1 cellular context compared by ENCODE assay signal in genomic region chr10:120514035-120514620, GRCh38.
TF ChIP-seq lines count a peak whose summit lies in the region.

No MANE protein-coding gene starts in this region.

TF ChIP-seq in K562, 482 proteins besides CTCF, POLR2A, EP300 and RAD21 (continued from another document):
- TF ChIP-seq RREB1 (CRISPR knock-in tag; IDR thresholded peaks at IDR 0.05) (no peak), STAT5A (IDR thresholded peaks at IDR 0.05; ENCODE audit: borderline replicate concordance, low read length) (no peak), GABPB2 (CRISPR knock-in tag; conservative IDR thresholded peaks at IDR 0.05) (no peak), KLF6 (CRISPR knock-in tag; IDR thresholded peaks at IDR 0.05; ENCODE audit: borderline replicate concordance) (no peak), FOXO4 (CRISPR knock-in tag; IDR thresholded peaks at IDR 0.05) (no peak), MIER1 (IDR thresholded peaks at IDR 0.05; ENCODE audit: low read depth) (peak; percentile 82), RNF219 (CRISPR knock-in tag; IDR thresholded peaks at IDR 0.05) (no peak), HNRNPH1 (optimal IDR thresholded peaks at IDR 0.05; ENCODE audit: low read depth, low read length) (no peak), NRF1 (conservative IDR thresholded peaks at IDR 0.05 in 1 of 2, IDR thresholded peaks at IDR 0.05 in 1 of 2) (peak; percentile 36 to 65), ZFX (CRISPR knock-in tag; IDR thresholded peaks at IDR 0.05) (no peak), EHMT2 (IDR thresholded peaks at IDR 0.05) (peak; percentile 94), ZBTB34 (CRISPR knock-in tag; IDR thresholded peaks at IDR 0.05) (no peak), PKNOX1 (IDR thresholded peaks at IDR 0.05) (no peak), NCOA1 (IDR thresholded peaks at IDR 0.05; ENCODE audit: low read depth) (no peak), ZNF165 (CRISPR knock-in tag; IDR thresholded peaks at IDR 0.05; ENCODE audit: borderline replicate concordance) (no peak), ZC3H4 (CRISPR knock-in tag; IDR thresholded peaks at IDR 0.05; ENCODE audit: borderline replicate concordance) (no peak)
